ENCODE assay signal across 21 cellular contexts in the genomic region with DNA sequence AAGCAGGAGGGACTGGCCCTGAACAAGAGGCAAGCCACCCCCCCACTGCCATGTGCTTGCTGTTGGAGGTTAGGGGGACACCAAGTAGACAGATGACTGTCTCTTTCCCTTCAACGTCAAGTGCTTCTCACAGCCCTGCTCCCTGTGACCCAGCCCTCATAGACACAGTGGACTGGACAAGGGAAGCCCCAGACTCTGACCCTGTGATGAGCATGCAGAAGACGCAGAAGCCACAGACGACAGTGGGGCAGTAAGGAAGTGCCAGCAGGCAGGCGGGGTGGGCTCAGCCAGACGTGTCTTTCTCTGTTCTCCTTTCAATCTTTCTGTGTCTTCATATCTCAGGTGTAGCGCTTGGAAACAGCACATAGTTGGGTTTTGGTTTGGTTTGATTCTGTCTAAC. TPM values are rescaled to one million over a fixed set of nuclear protein-coding genes. Genes with fewer than 3 reads are reported as not detected.
A peak's percentile ranks its signal among the peaks of the same experiment; 100 is the strongest.
DNase-seq lines count a peak whose midpoint lies in the region; ATAC-seq and TF ChIP-seq lines count a peak whose summit lies in the region.
"Had no signal": no experiment of that assay in that cellular context is flagged by ENCODE, and none has a peak within 500 bp of the region (broad histone marks: within the 10 kb centered on the region; RNA-seq: fewer than 3 reads in every experiment).

No MANE protein-coding gene starts in this region.

- no peak overlapping the region for H3K4me3 Mint-ChIP-seq in T-helper 17 cell
- H3K4me3 Mint-ChIP-seq in neural crest cell, result peak overlapping the region; percentile 55

- TF ChIP-seq CTCF in DOHH2 (IDR thresholded peaks at IDR 0.05; ENCODE audit: low read depth, low read length, poor library complexity, severe bottlenecking), result no peak
- TF ChIP-seq CTCF in neural crest cell (conservative IDR thresholded peaks at IDR 0.05), result no peak

- H4K20me1 ChIP-seq in DOHH2 (ENCODE audit: control insufficient read depth, insufficient read depth, low read depth, low read length), result no peaks in the 10 kb centered on the region

- H3K4me1 ChIP-seq in DOHH2 (ENCODE audit: control insufficient read depth, low read length), result peaks cover 23% of the 10 kb centered on the region

- intact Hi-C loops in left ventricle myocardium superior (cut with micrococcal nuclease), result no loop called here

- H3K4me3 ChIP-seq in DOHH2 (ENCODE audit: low read length), result no peak overlapping the region

- H3K27me3 ChIP-seq in DOHH2 (ENCODE audit: control insufficient read depth, low read length), result peaks cover 44% of the 10 kb centered on the region
- H3K27me3 ChIP-seq: BE2C had no signal

- no peak overlapping the region for H3K27ac ChIP-seq in DOHH2 (ENCODE audit: low read depth, low read length)

- H3K4me2 ChIP-seq in DOHH2 (ENCODE audit: low read length), result 0 out of 2 replicates have a peak overlapping the region, but pooled peaks have one; percentile 16

- H3K4me1 Mint-ChIP-seq in T-helper 17 cell, result peaks cover 5% of the 10 kb centered on the region
- H3K4me1 Mint-ChIP-seq in neural crest cell, result peaks cover 17% of the 10 kb centered on the region

- H3K79me2 ChIP-seq in DOHH2 (ENCODE audit: control insufficient read depth, low read length), result no peaks in the 10 kb centered on the region

- H3K27ac Mint-ChIP-seq in T-helper 17 cell (no peak overlapping the region), neural crest cell (ENCODE audit: unreplicated experiment) (no peak overlapping the region)

- no peaks in the 10 kb centered on the region for H3K9me3 ChIP-seq in DOHH2 (ENCODE audit: control insufficient read depth, insufficient read depth, low read length)
- H3K9me3 ChIP-seq in T-helper 17 cell (ENCODE audit: control insufficient read depth, low read length, poor library complexity, severe bottlenecking), result no peaks in the 10 kb centered on the region
- H3K9me3 ChIP-seq: BE2C had no signal

- no peaks in the 10 kb centered on the region for H3F3A ChIP-seq in DOHH2 (ENCODE audit: control insufficient read depth, insufficient read depth)

- H3K9me3 Mint-ChIP-seq in neural crest cell, result peaks cover 3% of the 10 kb centered on the region

- ATAC-seq in GM21447 (IDR thresholded peaks at IDR 0.05; ENCODE audit: unreplicated experiment) (peak; percentile 70), T-helper 17 cell (peak; percentile 63), GM18505 (IDR thresholded peaks at IDR 0.05; ENCODE audit: unreplicated experiment) (no peak), HG02571 (IDR thresholded peaks at IDR 0.05; ENCODE audit: unreplicated experiment) (no peak), left ventricle myocardium superior (no peak), HG02885 (IDR thresholded peaks at IDR 0.05; ENCODE audit: poor library complexity, unreplicated experiment) (no peak)
- ATAC-seq: SK-N-SH treated with all-trans-retinoic acid at 6 μM for 48 hours had no signal

- H3K36me3 Mint-ChIP-seq in T-helper 17 cell (ENCODE audit: low read depth) (no peaks in the 10 kb centered on the region), neural crest cell (ENCODE audit: low read depth) (peaks cover 11% of the 10 kb centered on the region)

- TF ChIP-seq POLR2A in GM18505 (IDR thresholded peaks at IDR 0.05; ENCODE audit: borderline replicate concordance, extremely low read depth, insufficient read depth, insufficient read length), result no peak

- no peak for DNase-seq in T-helper 17 cell
- no peak for DNase-seq in neural crest cell (ENCODE audit: low read depth, low spot score)
- DNase-seq in left ventricle myocardium superior, result no peak
- DNase-seq: ACHN, BE2C, EL, H7, KG1, NCI-H1092 treated with DMSO at 0.1 percent for 48 hours, NCI-H1694 treated with DMSO at 0.1 percent for 48 hours, NCI-H446, NCI-H748 treated with DMSO at 0.1 percent for 48 hours, SHP77 had no signal

- no peaks in the 10 kb centered on the region for H3K9me2 ChIP-seq in DOHH2 (replicated peaks; ENCODE audit: control insufficient read depth, low read length)

- no peaks in the 10 kb centered on the region for H3K36me3 ChIP-seq in DOHH2 (ENCODE audit: control insufficient read depth, low read length)

- H3K27me3 Mint-ChIP-seq in T-helper 17 cell (no peaks in the 10 kb centered on the region), neural crest cell (ENCODE audit: low read depth) (peaks cover 27% of the 10 kb centered on the region)

RNA-seq across cellular contexts. Expression of a gene that starts 2.4 kb away (rescaled TPM):
- total RNA-seq in T-helper 17 cell (1 to 10 TPM; 2.3 to 3.9 TPM), neural crest cell (133 and 137 TPM in 2 replicates), left ventricle myocardium superior (4.8 TPM)

RNA-seq across cellular contexts. Expression of a gene that starts 16.1 kb away (rescaled TPM):
- total RNA-seq in T-helper 17 cell (not detected), neural crest cell (not detected in 2 replicates), left ventricle myocardium superior (3.3 TPM)
- total RNA-seq: H7; MCF 10A; T-helper 1 cell treated with Interleukin-12 subunit alpha and Interleukin-12 subunit beta and Interleukin-4 antibody, amounts not matched to agents 30 ng/mL and 1 ng/mL, for 36 hours had no signal

RNA-seq across cellular contexts. Expression of a gene that starts 37.7 kb away (rescaled TPM):
- total RNA-seq in T-helper 17 cell (100 to 1,000 TPM; 374 to 404 TPM), neural crest cell (10.2 and 10.7 TPM in 2 replicates), left ventricle myocardium superior (10.0 TPM)

RNA-seq across cellular contexts. Expression of a gene that starts 46.5 kb away (rescaled TPM):
- total RNA-seq in T-helper 17 cell (10 to 100 TPM; 42.8 to 48.5 TPM), neural crest cell (116 and 124 TPM in 2 replicates), left ventricle myocardium superior (72.2 TPM)

RNA-seq across cellular contexts. Expression of a gene that starts 56.1 kb away (rescaled TPM):
- 10 to 100 TPM in 1 of 2 donors, 1 to 10 TPM in 1; 8.8 to 11.5 TPM for total RNA-seq in T-helper 17 cell
- total RNA-seq in neural crest cell, result 11.4 and 11.8 TPM in 2 replicates
- 8.9 TPM for total RNA-seq in left ventricle myocardium superior

Comparison
In these comparisons a context has a peak if more than half of its experiments do, and no peak if none do; other contexts are left out.
1. ATAC-seq: peak in GM21447 (single experiment) and T-helper 17 cell (single experiment); none in GM18505 (single experiment), HG02571 (single experiment), left ventricle myocardium superior (single experiment) and HG02885 (single experiment).
2. RNA of a gene that starts 2.4 kb away (total RNA-seq): 133 to 137 TPM in neural crest cell; 4.8 TPM in left ventricle myocardium superior (single experiment) and 2.3 to 3.9 TPM in T-helper 17 cell; every median in the first group is over 10 times any median in the second.
3. RNA of a gene that starts 37.7 kb away (total RNA-seq): 374 to 404 TPM in T-helper 17 cell; 10.2 to 10.7 TPM in neural crest cell and 10.0 TPM in left ventricle myocardium superior (single experiment); every median in the first group is over 10 times any median in the second.